In genomic region chr19:7772752-7773291, GRCh38 we compare ENCODE assay signal across 10 cellular contexts. TPM values are rescaled to one million over a fixed set of nuclear protein-coding genes. Genes with fewer than 3 reads are reported as not detected.
A peak's percentile ranks its signal among the peaks of the same experiment; 100 is the strongest.
DNase-seq lines count a peak whose midpoint lies in the region; ATAC-seq and TF ChIP-seq lines count a peak whose summit lies in the region.
"Had no signal": no experiment of that assay in that cellular context is flagged by ENCODE, and none has a peak within 500 bp of the region (broad histone marks: within the 10 kb centered on the region; RNA-seq: fewer than 3 reads in every experiment).

No MANE protein-coding gene starts in this region.

- peak; percentile 100 for ATAC-seq in stimulated activated naive CD8-positive, alpha-beta T cell treated with anti-CD3 and anti-CD28 coated beads, Interleukin-15, amount 100 ng/mL, for 72 hours
- ATAC-seq in GM18870 (IDR thresholded peaks at IDR 0.05; ENCODE audit: unreplicated experiment) (no peak), Right ventricle myocardium superior (ENCODE audit: poor library complexity) (no peak)

- H3K27me3 ChIP-seq in SK-N-SH (ENCODE audit: insufficient read depth), result peaks cover 86% of the 10 kb centered on the region

- H3K4me1 ChIP-seq in SK-N-SH (ENCODE audit: control insufficient read depth in 1 of 2, insufficient read depth in 2 of 2, low read depth in 1 of 2, low read length in 1 of 2), result no peaks in the 10 kb centered on the region

- no peak overlapping the region for H3K4me2 ChIP-seq in SK-N-SH

- H3K9me3 ChIP-seq in SK-N-SH, result no peaks in the 10 kb centered on the region

- no peaks in the 10 kb centered on the region for H3K36me3 ChIP-seq in SK-N-SH (replicated peaks in 1 of 2; ENCODE audit: control insufficient read depth in 1 of 2, insufficient read depth in 2 of 2, low read length in 1 of 2)

- no peak overlapping the region for H2AFZ ChIP-seq in SK-N-SH (ENCODE audit: low read depth)

- no peak overlapping the region for H3K9ac ChIP-seq in SK-N-SH

- no peak for TF ChIP-seq EP300 in SK-N-SH (IDR thresholded peaks at IDR 0.05; ENCODE audit: borderline replicate concordance in 1 of 2, low read depth in 1 of 2, low read length in 1 of 2)

- H4K20me1 ChIP-seq in SK-N-SH (ENCODE audit: insufficient read depth), result no peaks in the 10 kb centered on the region

- no peak for TF ChIP-seq RAD21 in SK-N-SH (IDR thresholded peaks at IDR 0.05; ENCODE audit: low read length)

- POLR2A ChIA-PET in SK-N-SH (lab: Yijun Ruan, JAX), result no interaction called here

- peak overlapping the region; percentile 2 to 77 for H3K27ac Mint-ChIP-seq in stimulated activated naive CD8-positive, alpha-beta T cell treated with anti-CD3 and anti-CD28 coated beads, Interleukin-15, amount 100 ng/mL, for 72 hours

- CTCF ChIA-PET in SK-N-SH (lab: Yijun Ruan, JAX), result no interaction called here

- H3K27ac ChIP-seq in epithelial cell of prostate (no peak overlapping the region), SK-N-SH (ENCODE audit: low read depth in 2 of 2, low read length in 1 of 2) (no peak overlapping the region)
- H3K27ac ChIP-seq: C4-2B had no signal

- H3K9me3 Mint-ChIP-seq in stimulated activated naive CD8-positive, alpha-beta T cell treated with anti-CD3 and anti-CD28 coated beads, Interleukin-15, amount 100 ng/mL, for 72 hours, result no peaks in the 10 kb centered on the region

- H3K4me1 Mint-ChIP-seq in stimulated activated naive CD8-positive, alpha-beta T cell treated with anti-CD3 and anti-CD28 coated beads, Interleukin-15, amount 100 ng/mL, for 72 hours, result peaks cover 24% of the 10 kb centered on the region

- TF ChIP-seq CTCF in SK-N-SH (IDR thresholded peaks at IDR 0.05), result no peak

- peaks cover 53% of the 10 kb centered on the region for H3K27me3 Mint-ChIP-seq in stimulated activated naive CD8-positive, alpha-beta T cell treated with anti-CD3 and anti-CD28 coated beads, Interleukin-15, amount 100 ng/mL, for 72 hours

- peak overlapping the region; percentile 25 to 59 for H3K4me3 Mint-ChIP-seq in stimulated activated naive CD8-positive, alpha-beta T cell treated with anti-CD3 and anti-CD28 coated beads, Interleukin-15, amount 100 ng/mL, for 72 hours

- 8% methylated on average over 8 of the region's 8 CpGs for WGBS in SK-N-SH (ENCODE audit: low lambda C conversion rate)

- H3F3A ChIP-seq in SK-N-SH (replicated peaks; ENCODE audit: insufficient read depth), result no peaks in the 10 kb centered on the region

- peak; percentile 35 for DNase-seq in activated T-cell treated with anti-CD3 and anti-CD28 coated beads for 24 hours (ENCODE audit: low read depth)
- DNase-seq in activated T-cell treated with anti-CD3 and anti-CD28 coated beads, Interleukin-2, amount 50 U/mL, for 1 hour, result no peak
- peak; percentile 87 for DNase-seq in SKM-1 treated with dmso at 0.1 percent for 144 hours (lab: John Stamatoyannopoulos, UW; ENCODE audit: unreplicated experiment)
- DNase-seq in epithelial cell of prostate (ENCODE audit: low read depth, low spot score), result peak; percentile 78
- peak; percentile 57 to 67 for DNase-seq in stimulated activated naive CD8-positive, alpha-beta T cell treated with anti-CD3 and anti-CD28 coated beads, Interleukin-15, amount 100 ng/mL, for 72 hours
- no peak for DNase-seq in Right ventricle myocardium superior
- DNase-seq in SK-N-SH, result no peak
- DNase-seq: NCI-H2029 had no signal

- H3K4me3 ChIP-seq in SK-N-SH (ENCODE audit: low read depth in 2 of 2, low read length in 1 of 2), result no peak overlapping the region

- no peaks in the 10 kb centered on the region for H3K79me2 ChIP-seq in SK-N-SH (ENCODE audit: insufficient read depth)

- no peaks in the 10 kb centered on the region for H3K9me2 ChIP-seq in SK-N-SH

- intact Hi-C loops in Right ventricle myocardium superior (cut with DNase I), result no loop called here

TF ChIP-seq in SK-N-SH, 30 proteins besides CTCF, POLR2A, EP300 and RAD21:
- no peak for TF ChIP-seq TEAD4 (IDR thresholded peaks at IDR 0.05; ENCODE audit: borderline replicate concordance, insufficient read depth)
- TF ChIP-seq RFX5 (IDR thresholded peaks at IDR 0.05; ENCODE audit: low read length), result no peak
- TF ChIP-seq ZBTB33 (IDR thresholded peaks at IDR 0.05; ENCODE audit: borderline replicate concordance, low read depth), result no peak
- no peak for TF ChIP-seq TCF12 (IDR thresholded peaks at IDR 0.05)
- no peak for TF ChIP-seq RCOR1 (IDR thresholded peaks at IDR 0.05; ENCODE audit: low read length)
- TF ChIP-seq IRF3 (IDR thresholded peaks at IDR 0.05; ENCODE audit: low read depth, low read length), result no peak
- TF ChIP-seq FOXM1 (IDR thresholded peaks at IDR 0.05; ENCODE audit: low read depth), result no peak
- no peak for TF ChIP-seq MEF2A (IDR thresholded peaks at IDR 0.05; ENCODE audit: borderline replicate concordance, low read depth)

RNA-seq across cellular contexts. Expression of gene CLEC4M, which starts 9.8 kb away (rescaled TPM):
- total RNA-seq in Right ventricle myocardium superior, result not detected
- polyA plus RNA-seq in SK-N-SH (2012; rRNA removed), result not detected in 2 replicates
- not detected in 2 replicates for polyA plus RNA-seq in SK-N-SH (2012; cell fraction: cytosol; rRNA removed)
- not detected in 2 replicates for polyA plus RNA-seq in SK-N-SH (2012; cell fraction: nucleus; rRNA removed)

RNA-seq across cellular contexts. Expression of gene CD209, which starts 25.5 kb away (rescaled TPM):
- total RNA-seq in Right ventricle myocardium superior, result 11.4 TPM
- polyA plus RNA-seq in SK-N-SH (2012; rRNA removed), result not detected in 2 replicates
- polyA plus RNA-seq in SK-N-SH (2012; cell fraction: cytosol; rRNA removed), result not detected in 2 replicates
- 0.01 TPM in 1 of 2 replicates, not detected in the other for polyA plus RNA-seq in SK-N-SH (2012; cell fraction: nucleus; rRNA removed)

RNA-seq across cellular contexts. Expression of gene CLEC4G, which starts 40.9 kb away (rescaled TPM):
- 1.1 TPM for total RNA-seq in Right ventricle myocardium superior
- not detected in 2 replicates for polyA plus RNA-seq in SK-N-SH (2012; rRNA removed)
- polyA plus RNA-seq in SK-N-SH (2012; cell fraction: cytosol; rRNA removed), result not detected in 2 replicates
- not detected in 2 replicates for polyA plus RNA-seq in SK-N-SH (2012; cell fraction: nucleus; rRNA removed)

RNA-seq across cellular contexts. Expression of gene EVI5L, which starts 57.2 kb away (rescaled TPM):
- total RNA-seq in Right ventricle myocardium superior, result 19.4 TPM
- 8.5 and 9.7 TPM in 2 replicates for polyA plus RNA-seq in SK-N-SH (2012; rRNA removed)
- 4.9 and 8.5 TPM in 2 replicates for polyA plus RNA-seq in SK-N-SH (2012; cell fraction: cytosol; rRNA removed)
- 16.4 and 17.9 TPM in 2 replicates for polyA plus RNA-seq in SK-N-SH (2012; cell fraction: nucleus; rRNA removed)

Comparison
In these comparisons a context has a peak if more than half of its experiments do, and no peak if none do; other contexts are left out.
1. DNase-seq: peak in activated T-cell treated with anti-CD3 and anti-CD28 coated beads for 24 hours (single experiment), SKM-1 treated with dmso at 0.1 percent for 144 hours (single experiment), epithelial cell of prostate (single experiment) and stimulated activated naive CD8-positive, alpha-beta T cell treated with anti-CD3 and anti-CD28 coated beads, Interleukin-15, amount 100 ng/mL, for 72 hours (2 of 2); none in activated T-cell treated with anti-CD3 and anti-CD28 coated beads, Interleukin-2, amount 50 U/mL, for 1 hour (single experiment), Right ventricle myocardium superior (single experiment) and SK-N-SH (single experiment).